Comparison of ENCODE assay signal across 12 cellular contexts in genomic region chr7:123270553-123270952, GRCh38.
DNase-seq lines count a peak whose midpoint lies in the region; ATAC-seq and TF ChIP-seq lines count a peak whose summit lies in the region.
"Had no signal": no experiment of that assay in that cellular context is flagged by ENCODE, and none has a peak within 500 bp of the region (broad histone marks: within the 10 kb centered on the region; RNA-seq: fewer than 3 reads in every experiment).

No MANE protein-coding gene starts in this region.

- no peak for TF ChIP-seq CTCF in neural cell (IDR thresholded peaks at IDR 0.05; ENCODE audit: poor library complexity, severe bottlenecking)

- H3K27ac ChIP-seq in SJSA1 (peak overlapping the region; percentile 48), neural cell (ENCODE audit: low read length) (no peak overlapping the region), SJCRH30 (no peak overlapping the region)
- H3K27ac ChIP-seq: C4-2B had no signal

- no peak for TF ChIP-seq EP300 in neural cell (conservative IDR thresholded peaks at IDR 0.05; ENCODE audit: poor library complexity, severe bottlenecking)

- H3K4me3 Mint-ChIP-seq in T-helper 2 cell treated with Interferon-gamma antibody and Interleukin-4, amounts not matched to agents 5 μg/mL and 100 μg/mL, for 36 hours = no peak overlapping the region
- no peak overlapping the region for H3K4me3 Mint-ChIP-seq in activated CD8-positive, alpha-beta T cell treated with anti-CD3 and anti-CD28 coated beads, Interleukin-2, amount 10 ng/mL, durations not matched to agents 7 days and 5 days
- H3K4me3 Mint-ChIP-seq: CD4-positive, alpha-beta T cell; H9 had no signal

- H4K20me1 ChIP-seq in neural cell (ENCODE audit: insufficient read depth) = no peaks in the 10 kb centered on the region

- H3K27me3 ChIP-seq in SJSA1 (replicated peaks) (no peaks in the 10 kb centered on the region), neural cell (ENCODE audit: insufficient read depth, low read depth, low read length) (no peaks in the 10 kb centered on the region), SJCRH30 (no peaks in the 10 kb centered on the region)

- H3K4me3 ChIP-seq in SJSA1 = no peak overlapping the region
- no peak overlapping the region for H3K4me3 ChIP-seq in neural cell (ENCODE audit: low read length)
- H3K4me3 ChIP-seq in SJCRH30 = no peak overlapping the region

- POLR2A ChIA-PET in activated CD8-positive, alpha-beta T cell treated with anti-CD3 and anti-CD28 coated beads, Interleukin-2, amount 10 ng/mL, durations not matched to agents 7 days and 5 days (lab: Charles Lee) = no interaction called here

- H3F3A ChIP-seq in neural cell (ENCODE audit: insufficient read depth, low read length, poor library complexity, severe bottlenecking) = no peaks in the 10 kb centered on the region

- TF ChIP-seq RAD21 in neural cell (conservative IDR thresholded peaks at IDR 0.05) = no peak

- H3K9me3 ChIP-seq in SJSA1 (replicated peaks) (no peaks in the 10 kb centered on the region), neural cell (ENCODE audit: low read length) (no peaks in the 10 kb centered on the region), SJCRH30 (replicated peaks) (no peaks in the 10 kb centered on the region)
- H3K9me3 ChIP-seq: Caco-2 had no signal

- H3K36me3 ChIP-seq in SJSA1 (peaks cover 41% of the 10 kb centered on the region), neural cell (ENCODE audit: insufficient read depth, low read length) (no peaks in the 10 kb centered on the region), SJCRH30 (no peaks in the 10 kb centered on the region)

- H3K9ac ChIP-seq in neural cell (ENCODE audit: low read length) = no peak overlapping the region

- H3K79me2 ChIP-seq in neural cell (replicated peaks; ENCODE audit: insufficient read depth, low read length) = no peaks in the 10 kb centered on the region

- no peaks in the 10 kb centered on the region for H3K9me3 Mint-ChIP-seq in T-helper 2 cell treated with Interferon-gamma antibody and Interleukin-4, amounts not matched to agents 5 μg/mL and 100 μg/mL, for 36 hours
- H3K9me3 Mint-ChIP-seq in activated CD8-positive, alpha-beta T cell treated with anti-CD3 and anti-CD28 coated beads, Interleukin-2, amount 10 ng/mL, durations not matched to agents 7 days and 5 days (ENCODE audit: insufficient read depth) = no peaks in the 10 kb centered on the region
- H3K9me3 Mint-ChIP-seq: H9 had no signal

- no peak for ATAC-seq in activated CD8-positive, alpha-beta T cell treated with anti-CD3 and anti-CD28 coated beads, Interleukin-2, amount 10 ng/mL, durations not matched to agents 7 days and 5 days

- H2AFZ ChIP-seq in neural cell (ENCODE audit: low read depth, low read length) = no peak overlapping the region

- DNase-seq in LHCN-M2 (ENCODE audit: low read depth) (peak; percentile 49), SJSA1 (ENCODE audit: low read depth in 1 of 2, low spot score in 2 of 2) (no peak), SJCRH30 (no peak)
- no peak for DNase-seq in T-helper 2 cell treated with Interferon-gamma antibody and Interleukin-4, amounts not matched to agents 5 μg/mL and 100 μg/mL, for 36 hours (ENCODE audit: low spot score)
- no peak for DNase-seq in activated CD8-positive, alpha-beta T cell treated with anti-CD3 and anti-CD28 coated beads, Interleukin-2, amount 10 ng/mL, durations not matched to agents 7 days and 5 days
- DNase-seq: AML-193; Caco-2; CD4-positive, alpha-beta T cell; H9; IMR-90 had no signal

- H3K27ac Mint-ChIP-seq in T-helper 2 cell treated with Interferon-gamma antibody and Interleukin-4, amounts not matched to agents 5 μg/mL and 100 μg/mL, for 36 hours = no peak overlapping the region
- H3K27ac Mint-ChIP-seq in activated CD8-positive, alpha-beta T cell treated with anti-CD3 and anti-CD28 coated beads, Interleukin-2, amount 10 ng/mL, durations not matched to agents 7 days and 5 days = no peak overlapping the region
- H3K27ac Mint-ChIP-seq: CD4-positive, alpha-beta T cell; H9 had no signal

- H3K4me2 ChIP-seq in neural cell (ENCODE audit: low read length) = no peak overlapping the region

- H3K9me2 ChIP-seq in neural cell (ENCODE audit: insufficient read depth, low read length) = no peaks in the 10 kb centered on the region

- H3K27me3 Mint-ChIP-seq in T-helper 2 cell treated with Interferon-gamma antibody and Interleukin-4, amounts not matched to agents 5 μg/mL and 100 μg/mL, for 36 hours (ENCODE audit: low read depth) = no peaks in the 10 kb centered on the region
- no peaks in the 10 kb centered on the region for H3K27me3 Mint-ChIP-seq in activated CD8-positive, alpha-beta T cell treated with anti-CD3 and anti-CD28 coated beads, Interleukin-2, amount 10 ng/mL, durations not matched to agents 7 days and 5 days (ENCODE audit: low read depth)
- H3K27me3 Mint-ChIP-seq: CD4-positive, alpha-beta T cell had no signal

- CTCF ChIA-PET in activated CD8-positive, alpha-beta T cell treated with anti-CD3 and anti-CD28 coated beads, Interleukin-2, amount 10 ng/mL, durations not matched to agents 7 days and 5 days (lab: Charles Lee) = no interaction called here

- no peaks in the 10 kb centered on the region for H3K36me3 Mint-ChIP-seq in T-helper 2 cell treated with Interferon-gamma antibody and Interleukin-4, amounts not matched to agents 5 μg/mL and 100 μg/mL, for 36 hours (ENCODE audit: low read depth)
- H3K36me3 Mint-ChIP-seq in activated CD8-positive, alpha-beta T cell treated with anti-CD3 and anti-CD28 coated beads, Interleukin-2, amount 10 ng/mL, durations not matched to agents 7 days and 5 days (ENCODE audit: low read depth) = no peaks in the 10 kb centered on the region

- peaks cover 32% of the 10 kb centered on the region for H3K4me1 ChIP-seq in SJSA1 (replicated peaks)
- peaks cover 17% of the 10 kb centered on the region for H3K4me1 ChIP-seq in SJCRH30
- H3K4me1 ChIP-seq: Caco-2 had no signal

- no peaks in the 10 kb centered on the region for H3K4me1 Mint-ChIP-seq in T-helper 2 cell treated with Interferon-gamma antibody and Interleukin-4, amounts not matched to agents 5 μg/mL and 100 μg/mL, for 36 hours (ENCODE audit: low read depth)
- no peaks in the 10 kb centered on the region for H3K4me1 Mint-ChIP-seq in activated CD8-positive, alpha-beta T cell treated with anti-CD3 and anti-CD28 coated beads, Interleukin-2, amount 10 ng/mL, durations not matched to agents 7 days and 5 days (ENCODE audit: low read depth)

TF ChIP-seq in neural cell, 6 proteins besides CTCF, POLR2A, EP300 and RAD21:
- TF ChIP-seq MXI1 (conservative IDR thresholded peaks at IDR 0.05; ENCODE audit: poor library complexity, severe bottlenecking) (no peak), EZH2 (IDR thresholded peaks at IDR 0.05; ENCODE audit: borderline replicate concordance, insufficient read depth, low read length, poor library complexity, severe bottlenecking) (no peak), TAF1 (IDR thresholded peaks at IDR 0.05; ENCODE audit: low read depth) (no peak), POLR2AphosphoS5 (IDR thresholded peaks at IDR 0.05) (peak; percentile 57)
- TF ChIP-seq, protein P1, sequence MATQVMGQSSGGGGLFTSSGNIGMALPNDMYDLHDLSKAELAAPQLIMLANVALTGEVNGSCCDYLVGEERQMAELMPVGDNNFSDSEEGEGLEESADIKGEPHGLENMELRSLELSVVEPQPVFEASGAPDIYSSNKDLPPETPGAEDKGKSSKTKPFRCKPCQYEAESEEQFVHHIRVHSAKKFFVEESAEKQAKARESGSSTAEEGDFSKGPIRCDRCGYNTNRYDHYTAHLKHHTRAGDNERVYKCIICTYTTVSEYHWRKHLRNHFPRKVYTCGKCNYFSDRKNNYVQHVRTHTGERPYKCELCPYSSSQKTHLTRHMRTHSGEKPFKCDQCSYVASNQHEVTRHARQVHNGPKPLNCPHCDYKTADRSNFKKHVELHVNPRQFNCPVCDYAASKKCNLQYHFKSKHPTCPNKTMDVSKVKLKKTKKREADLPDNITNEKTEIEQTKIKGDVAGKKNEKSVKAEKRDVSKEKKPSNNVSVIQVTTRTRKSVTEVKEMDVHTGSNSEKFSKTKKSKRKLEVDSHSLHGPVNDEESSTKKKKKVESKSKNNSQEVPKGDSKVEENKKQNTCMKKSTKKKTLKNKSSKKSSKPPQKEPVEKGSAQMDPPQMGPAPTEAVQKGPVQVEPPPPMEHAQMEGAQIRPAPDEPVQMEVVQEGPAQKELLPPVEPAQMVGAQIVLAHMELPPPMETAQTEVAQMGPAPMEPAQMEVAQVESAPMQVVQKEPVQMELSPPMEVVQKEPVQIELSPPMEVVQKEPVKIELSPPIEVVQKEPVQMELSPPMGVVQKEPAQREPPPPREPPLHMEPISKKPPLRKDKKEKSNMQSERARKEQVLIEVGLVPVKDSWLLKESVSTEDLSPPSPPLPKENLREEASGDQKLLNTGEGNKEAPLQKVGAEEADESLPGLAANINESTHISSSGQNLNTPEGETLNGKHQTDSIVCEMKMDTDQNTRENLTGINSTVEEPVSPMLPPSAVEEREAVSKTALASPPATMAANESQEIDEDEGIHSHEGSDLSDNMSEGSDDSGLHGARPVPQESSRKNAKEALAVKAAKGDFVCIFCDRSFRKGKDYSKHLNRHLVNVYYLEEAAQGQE (IDR thresholded peaks at IDR 0.05; ENCODE audit: borderline replicate concordance) = no peak
